Comparison of ENCODE assay signal across 1 cellular context in genomic region chr17:51188321-51188853, GRCh38.
TF ChIP-seq lines count a peak whose summit lies in the region.

No MANE protein-coding gene starts in this region.

TF ChIP-seq in GM23338, 12 proteins besides CTCF, POLR2A, EP300 and RAD21 (continued from another document):
- TF ChIP-seq, protein P1, sequence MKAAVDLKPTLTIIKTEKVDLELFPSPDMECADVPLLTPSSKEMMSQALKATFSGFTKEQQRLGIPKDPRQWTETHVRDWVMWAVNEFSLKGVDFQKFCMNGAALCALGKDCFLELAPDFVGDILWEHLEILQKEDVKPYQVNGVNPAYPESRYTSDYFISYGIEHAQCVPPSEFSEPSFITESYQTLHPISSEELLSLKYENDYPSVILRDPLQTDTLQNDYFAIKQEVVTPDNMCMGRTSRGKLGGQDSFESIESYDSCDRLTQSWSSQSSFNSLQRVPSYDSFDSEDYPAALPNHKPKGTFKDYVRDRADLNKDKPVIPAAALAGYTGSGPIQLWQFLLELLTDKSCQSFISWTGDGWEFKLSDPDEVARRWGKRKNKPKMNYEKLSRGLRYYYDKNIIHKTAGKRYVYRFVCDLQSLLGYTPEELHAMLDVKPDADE (IDR thresholded peaks at IDR 0.05) = no peak
- no peak for TF ChIP-seq EZH2 (IDR thresholded peaks at IDR 0.05; ENCODE audit: low read depth, unreplicated experiment)
- TF ChIP-seq CREB1 (CRISPR knock-in tag; IDR thresholded peaks at IDR 0.05; ENCODE audit: low read depth) = no peak
- no peak for TF ChIP-seq STAT1 (IDR thresholded peaks at IDR 0.05; ENCODE audit: unreplicated experiment)
- TF ChIP-seq NANOG (IDR thresholded peaks at IDR 0.05; ENCODE audit: borderline replicate concordance) = no peak
- TF ChIP-seq ZNF462 (CRISPR knock-in tag; IDR thresholded peaks at IDR 0.05) = no peak
- TF ChIP-seq ZNF331 (CRISPR knock-in tag; IDR thresholded peaks at IDR 0.05; ENCODE audit: low read depth) = no peak
- TF ChIP-seq, protein P2, sequence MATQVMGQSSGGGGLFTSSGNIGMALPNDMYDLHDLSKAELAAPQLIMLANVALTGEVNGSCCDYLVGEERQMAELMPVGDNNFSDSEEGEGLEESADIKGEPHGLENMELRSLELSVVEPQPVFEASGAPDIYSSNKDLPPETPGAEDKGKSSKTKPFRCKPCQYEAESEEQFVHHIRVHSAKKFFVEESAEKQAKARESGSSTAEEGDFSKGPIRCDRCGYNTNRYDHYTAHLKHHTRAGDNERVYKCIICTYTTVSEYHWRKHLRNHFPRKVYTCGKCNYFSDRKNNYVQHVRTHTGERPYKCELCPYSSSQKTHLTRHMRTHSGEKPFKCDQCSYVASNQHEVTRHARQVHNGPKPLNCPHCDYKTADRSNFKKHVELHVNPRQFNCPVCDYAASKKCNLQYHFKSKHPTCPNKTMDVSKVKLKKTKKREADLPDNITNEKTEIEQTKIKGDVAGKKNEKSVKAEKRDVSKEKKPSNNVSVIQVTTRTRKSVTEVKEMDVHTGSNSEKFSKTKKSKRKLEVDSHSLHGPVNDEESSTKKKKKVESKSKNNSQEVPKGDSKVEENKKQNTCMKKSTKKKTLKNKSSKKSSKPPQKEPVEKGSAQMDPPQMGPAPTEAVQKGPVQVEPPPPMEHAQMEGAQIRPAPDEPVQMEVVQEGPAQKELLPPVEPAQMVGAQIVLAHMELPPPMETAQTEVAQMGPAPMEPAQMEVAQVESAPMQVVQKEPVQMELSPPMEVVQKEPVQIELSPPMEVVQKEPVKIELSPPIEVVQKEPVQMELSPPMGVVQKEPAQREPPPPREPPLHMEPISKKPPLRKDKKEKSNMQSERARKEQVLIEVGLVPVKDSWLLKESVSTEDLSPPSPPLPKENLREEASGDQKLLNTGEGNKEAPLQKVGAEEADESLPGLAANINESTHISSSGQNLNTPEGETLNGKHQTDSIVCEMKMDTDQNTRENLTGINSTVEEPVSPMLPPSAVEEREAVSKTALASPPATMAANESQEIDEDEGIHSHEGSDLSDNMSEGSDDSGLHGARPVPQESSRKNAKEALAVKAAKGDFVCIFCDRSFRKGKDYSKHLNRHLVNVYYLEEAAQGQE (IDR thresholded peaks at IDR 0.05; ENCODE audit: unreplicated experiment) = no peak
- TF ChIP-seq JUNB (IDR thresholded peaks at IDR 0.05; ENCODE audit: unreplicated experiment) = no peak
